22 cellular contexts compared by ENCODE assay signal in the genomic region with DNA sequence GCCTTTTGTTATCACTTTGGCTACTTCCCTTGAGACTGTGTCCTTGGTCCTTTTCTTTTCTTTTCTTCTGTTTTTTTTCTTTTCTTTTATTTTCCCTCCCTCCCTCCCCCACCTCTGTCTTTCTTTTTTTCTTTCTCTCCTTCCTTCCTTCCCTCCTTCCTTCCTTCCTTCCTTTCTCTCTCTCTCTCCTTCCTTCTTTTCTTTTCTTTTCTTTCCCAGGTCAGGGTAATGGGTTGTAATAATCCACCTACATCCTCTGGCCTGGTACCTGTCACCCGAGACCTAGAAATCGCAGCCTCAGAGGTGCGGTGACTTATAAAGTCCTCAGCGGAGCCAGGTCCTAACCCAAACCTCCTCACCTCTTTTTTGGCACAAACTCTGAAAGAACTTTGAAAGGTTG.
A peak's percentile ranks its signal among the peaks of the same experiment; 100 is the strongest.
DNase-seq lines count a peak whose midpoint lies in the region; ATAC-seq, FAIRE-seq and TF ChIP-seq lines count a peak whose summit lies in the region.
"Had no signal": no experiment of that assay in that cellular context is flagged by ENCODE, and none has a peak within 500 bp of the region (broad histone marks: within the 10 kb centered on the region; RNA-seq: fewer than 3 reads in every experiment).

No MANE protein-coding gene starts in this region.

- H4K5ac ChIP-seq in H1 (ENCODE audit: insufficient read length, low read depth, low read length) = no peak overlapping the region

- no peaks in the 10 kb centered on the region for H3K36me3 ChIP-seq in HUES48 (ENCODE audit: control insufficient read depth, insufficient read depth, low read length)
- H3K36me3 ChIP-seq in K562 (ENCODE audit: control insufficient read depth, insufficient read depth, low read length) = no peaks in the 10 kb centered on the region
- no peaks in the 10 kb centered on the region for H3K36me3 ChIP-seq in H1 (ENCODE audit: control insufficient read depth in 2 of 4, insufficient read depth in 4 of 4, low read length in 3 of 4)
- no peaks in the 10 kb centered on the region for H3K36me3 ChIP-seq in neuronal stem cell (replicated peaks in 1 of 2; ENCODE audit: control insufficient read depth in 2 of 2, insufficient read depth in 2 of 2, low read length in 2 of 2)

- peaks cover 44% of the 10 kb centered on the region for H3K4me1 ChIP-seq in HUES48 (ENCODE audit: control insufficient read depth, insufficient read depth, low read length)
- no peaks in the 10 kb centered on the region for H3K4me1 ChIP-seq in K562 (replicated peaks in 1 of 2; ENCODE audit: control insufficient read depth in 2 of 2, insufficient read depth in 2 of 2, low read length in 2 of 2)
- peaks cover 6 to 26% (median 20%) of the 10 kb centered on the region in 4 experiments for H3K4me1 ChIP-seq in H1 (replicated peaks in 1 of 4; ENCODE audit: control insufficient read depth in 3 of 4, insufficient read depth in 4 of 4, low read length in 3 of 4)
- H3K4me1 ChIP-seq in neuronal stem cell (ENCODE audit: control insufficient read depth in 2 of 2, insufficient read depth in 1 of 2, low read depth in 1 of 2, low read length in 2 of 2) = peaks cover 11 to 25% of the 10 kb centered on the region in 2 donors
- H3K4me1 ChIP-seq: Caco-2 had no signal

- no peak overlapping the region for H2BK12ac ChIP-seq in H1 (ENCODE audit: low read depth, low read length)
- no peak overlapping the region for H2BK12ac ChIP-seq in neuronal stem cell (ENCODE audit: low read length)

- H3K9ac ChIP-seq in HUES48 (ENCODE audit: low read depth, low read length) (0 out of 2 replicates have a peak overlapping the region, but pooled peaks have one; percentile 18), K562 (ENCODE audit: insufficient read depth in 1 of 2, low read depth in 2 of 2, low read length in 2 of 2) (no peak overlapping the region), H1 (replicated peaks in 1 of 4; ENCODE audit: extremely low read depth in 1 of 4, low read depth in 3 of 4, low read length in 3 of 4) (peak overlapping the region in 1 of 4 experiments; percentile 48; a peak in 1 of 7 replicates), neuronal stem cell (ENCODE audit: low read depth, low read length, poor library complexity) (no peak overlapping the region)

- no peak overlapping the region for H3K14ac ChIP-seq in H1 (ENCODE audit: insufficient read length)
- no peak overlapping the region for H3K14ac ChIP-seq in neuronal stem cell (ENCODE audit: low read length)

- TF ChIP-seq RAD21 in K562 (CRISPR knock-in tag; conservative IDR thresholded peaks at IDR 0.05 in 1 of 2, IDR thresholded peaks at IDR 0.05 in 1 of 2) = no peak
- no peak for TF ChIP-seq RAD21 in H1 (IDR thresholded peaks at IDR 0.05 in 1 of 2, conservative IDR thresholded peaks at IDR 0.05 in 1 of 2; ENCODE audit: low read depth in 2 of 2, low read length in 2 of 2)

- no peak overlapping the region for H2AFZ ChIP-seq in K562 (ENCODE audit: low read depth, low read length)
- no peak overlapping the region for H2AFZ ChIP-seq in H1 (ENCODE audit: low read length)
- peak overlapping the region; percentile 28 for H2AFZ ChIP-seq in neuronal stem cell (ENCODE audit: low read length)

- no peak for TF ChIP-seq POLR2A in K562 (conservative IDR thresholded peaks at IDR 0.05)
- no peak for TF ChIP-seq POLR2A in H1 (IDR thresholded peaks at IDR 0.05; ENCODE audit: control extremely low read depth in 1 of 2, low read depth in 2 of 2, low read length in 2 of 2)

- CTCF ChIA-PET in K562 (lab: Yijun Ruan, JAX; ENCODE audit: low intra/inter-chr PET ratio) = no interaction called here
- CTCF ChIA-PET in H1 (lab: Charles Lee; ENCODE audit: partially characterized antibody) = interaction anchor here (0.9 to 1.4 kb wide), 2 partner anchors 111 to 135 kb away, joined by 3 read pairs; no protein-coding TSS in a partner anchor

- TF ChIP-seq EP300 in K562 (IDR thresholded peaks at IDR 0.05; ENCODE audit: low read length) (no peak), H1 (IDR thresholded peaks at IDR 0.05; ENCODE audit: borderline replicate concordance in 1 of 2, low read depth in 2 of 2, low read length in 2 of 2) (no peak)

- H2AK5ac ChIP-seq in H1 (ENCODE audit: low read depth, low read length) (no peak overlapping the region), neuronal stem cell (ENCODE audit: low read depth, low read length) (no peak overlapping the region)

- no peaks in the 10 kb centered on the region for H3K23me2 ChIP-seq in H1 (ENCODE audit: low read depth, low read length)

- peak overlapping the region; percentile 86 for H3K27ac ChIP-seq in HUES48 (ENCODE audit: low read depth, low read length)
- no peak overlapping the region for H3K27ac ChIP-seq in K562 (ENCODE audit: extremely low read depth, low read depth, low read length)
- no peak overlapping the region for H3K27ac ChIP-seq in H1 (ENCODE audit: low read depth, low read length)
- no peak overlapping the region for H3K27ac ChIP-seq in neuronal stem cell (replicated peaks; ENCODE audit: low read length)
- H3K27ac ChIP-seq: C4-2B, HL-60, RWPE1 had no signal

- H3K9me1 ChIP-seq in K562 (ENCODE audit: control insufficient read depth, insufficient read depth, low read length) = no peaks in the 10 kb centered on the region

- no peaks in the 10 kb centered on the region for H3K9me3 ChIP-seq in HUES48 (ENCODE audit: control insufficient read depth, insufficient read depth, low read length)
- no peaks in the 10 kb centered on the region for H3K9me3 ChIP-seq in K562 (replicated peaks; ENCODE audit: control insufficient read depth, insufficient read depth, low read depth, low read length)
- no peaks in the 10 kb centered on the region for H3K9me3 ChIP-seq in H1 (ENCODE audit: insufficient read depth in 2 of 2, low read depth in 1 of 2, low read length in 1 of 2)
- no peaks in the 10 kb centered on the region for H3K9me3 ChIP-seq in neuronal stem cell (replicated peaks in 1 of 2; ENCODE audit: control insufficient read depth in 2 of 2, insufficient read depth in 1 of 2, low read depth in 1 of 2, low read length in 2 of 2)
- H3K9me3 ChIP-seq: Caco-2 had no signal

- H3K27me3 ChIP-seq in HUES48 (ENCODE audit: control insufficient read depth, insufficient read depth, low read length) (no peaks in the 10 kb centered on the region), K562 (ENCODE audit: control insufficient read depth in 2 of 2, insufficient read depth in 2 of 2, low read length in 2 of 2) (peaks cover 21 to 22% of the 10 kb centered on the region in 2 experiments), H1 (replicated peaks in 1 of 4; ENCODE audit: control insufficient read depth in 3 of 4, extremely low read depth in 1 of 4, insufficient read depth in 3 of 4, low read length in 3 of 4) (no peaks in the 10 kb centered on the region; a peak in 1 of 7 replicates), neuronal stem cell (ENCODE audit: control insufficient read depth in 3 of 3, insufficient read depth in 3 of 3, low read depth in 1 of 3, low read length in 3 of 3) (no peaks in the 10 kb centered on the region)

- in situ Hi-C loops in K562 (cut with MboI) = no loop called here

- BruUV-seq in K562 (replicated peaks; lab: Mats Ljungman, UMichigan) = no TSS peak

- POLR2A ChIA-PET in K562 (lab: Yijun Ruan, JAX) (no interaction called here), H1 (lab: Charles Lee; ENCODE audit: partially characterized antibody) (interaction anchor here (1.4 kb wide), 1 partner anchor 9 kb away, joined by 3 read pairs; no protein-coding TSS in a partner anchor)

- no peak for ATAC-seq in K562
- no peak for ATAC-seq in Right ventricle myocardium inferior
- ATAC-seq: CD8-positive, alpha-beta T cell; GM12878; HepG2; Panc1 had no signal

- no peak overlapping the region for H2BK15ac ChIP-seq in H1 (ENCODE audit: low read length)
- no peak overlapping the region for H2BK15ac ChIP-seq in neuronal stem cell (ENCODE audit: low read length)

- no peak overlapping the region for H3K4me2 ChIP-seq in K562 (ENCODE audit: insufficient read depth, low read length)
- H3K4me2 ChIP-seq in H1 (ENCODE audit: insufficient read depth in 1 of 2, low read depth in 2 of 2, low read length in 2 of 2) = peak overlapping the region; percentile 54 to 57
- no peak overlapping the region for H3K4me2 ChIP-seq in neuronal stem cell (ENCODE audit: insufficient read depth, low read length, poor library complexity, severe bottlenecking)

- no peak for DNase-seq in K562 (ENCODE audit: extremely low read depth in 1 of 4, low spot score in 3 of 4)
- no peak for DNase-seq in H1 (ENCODE audit: low read depth in 1 of 2, low spot score in 2 of 2)
- no peak for DNase-seq in neuronal stem cell (ENCODE audit: low spot score)
- DNase-seq in T-helper 1 cell = no peak
- no peak for DNase-seq in activated gamma-delta T cell treated with Interleukin-2 at 50 U/mL for 16 hours
- no peak for DNase-seq in Right ventricle myocardium inferior (ENCODE audit: missing footprints)
- DNase-seq: Caco-2; CD8-positive, alpha-beta T cell; MV-4-11; NCI-H1436 treated with DMSO at 0.1 percent for 48 hours; NCI-H1930; NCI-H526 treated with DMSO at 0.1 percent for 48 hours; SHP77 treated with DMSO at 0.1 percent for 48 hours had no signal

- H2BK5ac ChIP-seq in H1 (ENCODE audit: low read depth, low read length) (no peak overlapping the region), neuronal stem cell (ENCODE audit: low read length) (no peak overlapping the region)

- H2BK120ac ChIP-seq in H1 (replicated peaks; ENCODE audit: low read depth, low read length) (no peak overlapping the region), neuronal stem cell (ENCODE audit: low read depth, low read length) (no peak overlapping the region)

- H3K79me1 ChIP-seq in H1 (ENCODE audit: low read depth, low read length) (no peaks in the 10 kb centered on the region), neuronal stem cell (ENCODE audit: low read depth, low read length) (no peaks in the 10 kb centered on the region)

- no peak overlapping the region for H3K4me3 ChIP-seq in HUES48 (ENCODE audit: low read depth, low read length)
- no peak overlapping the region for H3K4me3 ChIP-seq in K562
- H3K4me3 ChIP-seq in H1 (ENCODE audit: extremely low read depth in 1 of 4, insufficient read depth in 2 of 4, low read depth in 3 of 4, low read length in 4 of 4) = peak overlapping the region in 1 of 4 experiments; percentile 46; a peak in 2 of 8 replicates
- no peak overlapping the region for H3K4me3 ChIP-seq in neuronal stem cell (ENCODE audit: low read length in 2 of 2)
- H3K4me3 ChIP-seq: GM12878 had no signal

- H3K18ac ChIP-seq in H1 (ENCODE audit: extremely low read depth, low read length) (peak overlapping the region; percentile 5; the same call in 1 of the 2 replicates), neuronal stem cell (ENCODE audit: low read length) (no peak overlapping the region)

- intact Hi-C loops in K562 (cut with micrococcal nuclease) (no loop called here), Right ventricle myocardium inferior (cut with DNase I) (no loop called here)

- no peak for TF ChIP-seq CTCF in K562 (IDR thresholded peaks at IDR 0.05 in 2 of 3, conservative IDR thresholded peaks at IDR 0.05 in 1 of 3; ENCODE audit: insufficient read depth in 2 of 3, low read depth in 1 of 3, low read length in 3 of 3)
- TF ChIP-seq CTCF in H1 (IDR thresholded peaks at IDR 0.05; ENCODE audit: control extremely low read depth in 1 of 3, insufficient read depth in 1 of 3, low read depth in 1 of 3, low read length in 3 of 3) = no peak

- no peaks in the 10 kb centered on the region for H3K79me2 ChIP-seq in K562 (ENCODE audit: control insufficient read depth, insufficient read depth, low read length)
- H3K79me2 ChIP-seq in H1 (ENCODE audit: control insufficient read depth in 1 of 2, insufficient read depth in 2 of 2, low read length in 2 of 2) = 0 out of 4 replicates have a peak, but pooled peaks cover 0 to 3% of the 10 kb centered on the region in 2 experiments

- no peak overlapping the region for H2BK20ac ChIP-seq in H1 (ENCODE audit: low read length)

- no peak for FAIRE-seq in K562 (lab: Jason Lieb, UNC)
- peak; percentile 58 for FAIRE-seq in H1 (lab: Jason Lieb, UNC)
- FAIRE-seq: G401.6, GM12878, H54, HepG2 had no signal

- H4K20me1 ChIP-seq in K562 (replicated peaks; ENCODE audit: control insufficient read depth, insufficient read depth, low read length) = no peaks in the 10 kb centered on the region; the same call in 1 of the 2 replicates
- H4K20me1 ChIP-seq in H1 (replicated peaks in 1 of 2; ENCODE audit: control insufficient read depth in 1 of 2, insufficient read depth in 2 of 2, low read length in 2 of 2) = no peaks in the 10 kb centered on the region

- H4K91ac ChIP-seq in H1 (replicated peaks; ENCODE audit: insufficient read length, low read length) (no peak overlapping the region), neuronal stem cell (ENCODE audit: low read depth, low read length, poor library complexity) (no peak overlapping the region)

- no peak overlapping the region for H3K56ac ChIP-seq in H1 (replicated peaks; ENCODE audit: insufficient read length, low read depth, low read length)

- 2% methylated on average over 4 of the region's 4 CpGs for WGBS in K562 (ENCODE audit: insufficient coverage, low coverage, missing lambda C conversion rate)
- WGBS in H1 (ENCODE audit: extremely low coverage in 1 of 2, insufficient coverage in 1 of 2, insufficient read length in 1 of 2, insufficient replicate concordance in 2 of 2, low coverage in 1 of 2, low lambda C conversion rate in 2 of 2, missing lambda C conversion rate in 1 of 2), 2 experiments = 76% methylated on average over 4 of the region's 4 CpGs; no CpG with 5 or more reads in 1 of the 2 experiments
- WGBS in neuronal stem cell (ENCODE audit: extremely low coverage in 2 of 2, insufficient read length in 2 of 2, insufficient replicate concordance in 1 of 2), 2 donors = no CpG with 5 or more reads among the region's 4 CpGs

- no peak overlapping the region for H3K23ac ChIP-seq in H1 (ENCODE audit: insufficient read length)
- H3K23ac ChIP-seq in neuronal stem cell (ENCODE audit: low read depth, low read length, poor library complexity) = no peak overlapping the region

- H4K8ac ChIP-seq in H1 (ENCODE audit: extremely low read depth, insufficient read depth, low read length) (no peak overlapping the region), neuronal stem cell (ENCODE audit: low read depth, low read length) (no peak overlapping the region)

- H3K4ac ChIP-seq in H1 (replicated peaks; ENCODE audit: insufficient read length, low read depth, low read length) (no peak overlapping the region), neuronal stem cell (ENCODE audit: low read length) (no peak overlapping the region)

Comparison
In these comparisons a context has a peak if more than half of its experiments do, and no peak if none do; other contexts are left out.
1. H3K4me2 ChIP-seq: peak in H1 (2 of 2); none in K562 (single experiment) and neuronal stem cell (single experiment).